13 cellular contexts compared by ENCODE assay signal in genomic region chr15:34650177-34650576, GRCh38.
DNase-seq lines count a peak whose midpoint lies in the region; ATAC-seq and TF ChIP-seq lines count a peak whose summit lies in the region.
"Had no signal": no experiment of that assay in that cellular context is flagged by ENCODE, and none has a peak within 500 bp of the region (broad histone marks: within the 10 kb centered on the region; RNA-seq: fewer than 3 reads in every experiment).

No MANE protein-coding gene starts in this region.

- TF ChIP-seq CTCF in GM13976 (IDR thresholded peaks at IDR 0.05; ENCODE audit: borderline replicate concordance, control extremely low read depth, extremely low read depth, insufficient read depth, missing control alignments): no peak

- H3K4me3 ChIP-seq in adipocyte (ENCODE audit: low read length): no peak overlapping the region
- H3K4me3 ChIP-seq: prostate gland, thyroid gland had no signal

- H3K4me1 ChIP-seq in adipocyte (ENCODE audit: control insufficient read depth, insufficient read depth, low read length): peaks cover 14% of the 10 kb centered on the region
- H3K4me1 ChIP-seq: prostate gland, thyroid gland had no signal

- H3K36me3 ChIP-seq in adipocyte (ENCODE audit: control insufficient read depth, insufficient read depth, low read length, severe bottlenecking): no peaks in the 10 kb centered on the region
- H3K36me3 ChIP-seq: prostate gland, thyroid gland had no signal

- no peaks in the 10 kb centered on the region for H3K9me3 ChIP-seq in adipocyte (ENCODE audit: control insufficient read depth, low read length)
- H3K9me3 ChIP-seq: prostate gland, thyroid gland had no signal

- DNase-seq in GM13976 (ENCODE audit: low spot score) (peak; percentile 17), adipocyte (ENCODE audit: low read depth) (peak; percentile 3), renal cortical epithelial cell (ENCODE audit: low read depth) (peak; percentile 60), activated gamma-delta T cell treated with Interleukin-2 at 50 U/mL for 16 hours (no peak), HuH-7 (ENCODE audit: low spot score) (no peak)
- DNase-seq in activated T-cell treated with anti-CD3 and anti-CD28 coated beads, Interleukin-2, amount 50 U/mL, for 48 hours: no peak
- DNase-seq: activated CD8-positive, alpha-beta memory T cell treated with anti-CD3 and anti-CD28 coated beads, Interleukin-2, amount 50 U/mL, for 4 hours; DMS53; H9; NCI-H1436; thyroid gland had no signal

- no peaks in the 10 kb centered on the region for H3K27me3 ChIP-seq in adipocyte (replicated peaks; ENCODE audit: control insufficient read depth, insufficient read depth, low read length)
- H3K27me3 ChIP-seq: thyroid gland had no signal

- ATAC-seq in HG02798 (IDR thresholded peaks at IDR 0.05; ENCODE audit: poor library complexity, unreplicated experiment): peak; percentile 84

- no peak overlapping the region for H3K9ac ChIP-seq in adipocyte (ENCODE audit: low read length)

- in situ Hi-C loops in GM13976 (cut with MboI; ENCODE audit: low sequenced_read_pairs, unreplicated experiment): no loop called here

Comparison
In these comparisons a context has a peak if more than half of its experiments do, and no peak if none do; other contexts are left out.
1. DNase-seq: peak in GM13976 (single experiment), adipocyte (single experiment) and renal cortical epithelial cell (single experiment); none in activated gamma-delta T cell treated with Interleukin-2 at 50 U/mL for 16 hours (single experiment), HuH-7 (single experiment) and activated T-cell treated with anti-CD3 and anti-CD28 coated beads, Interleukin-2, amount 50 U/mL, for 48 hours (0 of 2).